In the genomic region with DNA sequence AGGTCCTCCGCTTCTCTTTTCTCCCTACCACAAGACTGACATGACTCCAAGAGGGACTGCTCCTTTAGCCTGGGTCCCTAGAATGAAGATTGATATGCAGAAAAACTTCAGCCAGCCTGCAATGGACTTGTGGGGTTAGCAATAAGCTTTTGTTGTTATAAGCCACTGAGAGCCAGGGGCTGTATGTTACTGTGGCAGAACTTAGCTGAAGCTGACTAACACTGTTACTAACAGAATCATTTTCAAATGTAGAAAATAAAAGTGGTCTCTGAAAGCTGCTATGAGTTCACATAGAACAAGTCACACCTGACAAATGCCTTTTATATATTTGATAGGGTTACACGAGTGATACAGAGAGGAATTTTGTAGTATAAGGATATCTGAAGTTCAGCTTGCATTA, we compare ENCODE assay signal across 9 cellular contexts. TPM values are rescaled to one million over a fixed set of nuclear protein-coding genes. Genes with fewer than 3 reads are reported as not detected.
"Had no signal": no experiment of that assay in that cellular context is flagged by ENCODE, and none has a peak within 500 bp of the region (broad histone marks: within the 10 kb centered on the region; RNA-seq: fewer than 3 reads in every experiment).

No MANE protein-coding gene starts in this region.

- H3K9ac ChIP-seq: KMS-11 had no signal

- H3K27ac Mint-ChIP-seq: IgD-negative memory B cell had no signal

- DNase-seq: IMR-90, KBM-7, KG1 had no signal

- H3K27ac ChIP-seq: HL-60, KMS-11 had no signal

- H3K4me3 Mint-ChIP-seq: IgD-negative memory B cell had no signal

- H3K4me1 Mint-ChIP-seq: IgD-negative memory B cell had no signal

- H3K4me2 ChIP-seq: KMS-11 had no signal

- FAIRE-seq: HTR-8/SVneo had no signal

RNA-seq across cellular contexts. Expression of gene RFLNA, which starts 13.6 kb away (rescaled TPM):
- total RNA-seq: HT-29, HT1080, IMR-90 had no signal
- polyA plus RNA-seq: IgD-negative memory B cell, IMR-90 had no signal
